Comparison of ENCODE assay signal across 8 cellular contexts in genomic region chr11:9250139-9250582, GRCh38. TPM values are rescaled to one million over a fixed set of nuclear protein-coding genes. Genes with fewer than 3 reads are reported as not detected.
DNase-seq lines count a peak whose midpoint lies in the region; ATAC-seq lines count a peak whose summit lies in the region.

No MANE protein-coding gene starts in this region.

- H3K4me1 Mint-ChIP-seq in activated naive CD4-positive, alpha-beta T cell treated with anti-CD3 and anti-CD28 coated beads, Interleukin-2, amount 50 U/mL, for 24 hours: peaks cover 75% of the 10 kb centered on the region

- peaks cover 10% of the 10 kb centered on the region for H3K36me3 Mint-ChIP-seq in activated naive CD4-positive, alpha-beta T cell treated with anti-CD3 and anti-CD28 coated beads, Interleukin-2, amount 50 U/mL, for 24 hours

- H3K27me3 Mint-ChIP-seq in activated naive CD4-positive, alpha-beta T cell treated with anti-CD3 and anti-CD28 coated beads, Interleukin-2, amount 50 U/mL, for 24 hours: no peaks in the 10 kb centered on the region

- H3K9me3 Mint-ChIP-seq in activated naive CD4-positive, alpha-beta T cell treated with anti-CD3 and anti-CD28 coated beads, Interleukin-2, amount 50 U/mL, for 24 hours: no peaks in the 10 kb centered on the region

- ATAC-seq in GM19455 (IDR thresholded peaks at IDR 0.05; ENCODE audit: unreplicated experiment) (peak; percentile 66), HG03469 (IDR thresholded peaks at IDR 0.05; ENCODE audit: unreplicated experiment) (peak; percentile 53)
- peak; percentile 89 for ATAC-seq in stimulated activated naive CD8-positive, alpha-beta T cell treated with anti-CD3 and anti-CD28 coated beads, Interleukin-15, Interleukin-2, amounts not matched to agents 100 U/mL and 50 U/mL, for 24 hours

- peak; percentile 64 for DNase-seq in GDM1 (lab: John Stamatoyannopoulos, UW)
- DNase-seq in stimulated activated naive CD8-positive, alpha-beta T cell treated with anti-CD3 and anti-CD28 coated beads, Interleukin-15, Interleukin-2, amounts not matched to agents 100 U/mL and 50 U/mL, for 24 hours: peak; percentile 48
- DNase-seq in occipital lobe (lab: John Stamatoyannopoulos, UW): no peak
- no peak for DNase-seq in glomerular visceral epithelial cell (ENCODE audit: extremely low spot score)
- no peak for DNase-seq in SHP77 (lab: John Stamatoyannopoulos, UW)

- peak overlapping the region; percentile 84 for H3K4me3 Mint-ChIP-seq in activated naive CD4-positive, alpha-beta T cell treated with anti-CD3 and anti-CD28 coated beads, Interleukin-2, amount 50 U/mL, for 24 hours

- H3K27ac Mint-ChIP-seq in activated naive CD4-positive, alpha-beta T cell treated with anti-CD3 and anti-CD28 coated beads, Interleukin-2, amount 50 U/mL, for 24 hours: peak overlapping the region; percentile 96

RNA-seq across cellular contexts. Expression of gene DENND5A, which starts 15.0 kb away (rescaled TPM):
- total RNA-seq in occipital lobe: 137 TPM

Comparison
In these comparisons a context has a peak if more than half of its experiments do, and no peak if none do; other contexts are left out.
1. DNase-seq: peak in GDM1 (single experiment) and stimulated activated naive CD8-positive, alpha-beta T cell treated with anti-CD3 and anti-CD28 coated beads, Interleukin-15, Interleukin-2, amounts not matched to agents 100 U/mL and 50 U/mL, for 24 hours (single experiment); none in occipital lobe (single experiment), glomerular visceral epithelial cell (single experiment) and SHP77 (0 of 2).
2. Peak in every context shown above with its lines, with median percentiles within 50 percentile points of each other: ATAC-seq.